1 cellular context compared by ENCODE assay signal in the genomic region with DNA sequence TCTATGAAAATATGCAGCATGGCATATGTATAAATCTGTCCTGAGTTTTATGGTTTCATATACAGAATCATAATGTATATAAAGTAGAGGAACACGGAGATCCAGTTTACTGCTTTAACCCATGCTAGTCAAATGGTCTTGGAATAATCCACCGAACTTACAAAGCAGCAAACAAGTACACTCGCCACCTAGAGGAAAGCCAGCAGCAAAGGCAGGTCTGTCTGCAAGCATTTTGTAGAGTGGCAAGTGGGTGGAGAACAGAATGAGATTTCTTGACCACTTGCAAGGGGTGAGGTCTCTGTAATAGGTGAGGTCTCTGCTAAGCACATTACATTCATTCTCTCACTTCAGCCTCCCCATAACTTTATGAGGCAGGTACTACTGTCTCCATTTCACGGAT.
TF ChIP-seq lines count a peak whose summit lies in the region.

No MANE protein-coding gene starts in this region.

TF ChIP-seq in HEK293T, 16 proteins besides CTCF, POLR2A, EP300 and RAD21 (continued from another document):
- TF ChIP-seq, protein P1, sequence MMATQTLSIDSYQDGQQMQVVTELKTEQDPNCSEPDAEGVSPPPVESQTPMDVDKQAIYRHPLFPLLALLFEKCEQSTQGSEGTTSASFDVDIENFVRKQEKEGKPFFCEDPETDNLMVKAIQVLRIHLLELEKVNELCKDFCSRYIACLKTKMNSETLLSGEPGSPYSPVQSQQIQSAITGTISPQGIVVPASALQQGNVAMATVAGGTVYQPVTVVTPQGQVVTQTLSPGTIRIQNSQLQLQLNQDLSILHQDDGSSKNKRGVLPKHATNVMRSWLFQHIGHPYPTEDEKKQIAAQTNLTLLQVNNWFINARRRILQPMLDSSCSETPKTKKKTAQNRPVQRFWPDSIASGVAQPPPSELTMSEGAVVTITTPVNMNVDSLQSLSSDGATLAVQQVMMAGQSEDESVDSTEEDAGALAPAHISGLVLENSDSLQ (IDR thresholded peaks at IDR 0.05), result no peak
- no peak for TF ChIP-seq CTBP1 (IDR thresholded peaks at IDR 0.05; ENCODE audit: borderline replicate concordance)
- TF ChIP-seq NFRKB (IDR thresholded peaks at IDR 0.05), result no peak
- TF ChIP-seq BHLHE40 (IDR thresholded peaks at IDR 0.05; ENCODE audit: borderline replicate concordance), result no peak
- no peak for TF ChIP-seq LEF1 (IDR thresholded peaks at IDR 0.05; ENCODE audit: borderline replicate concordance)
- TF ChIP-seq TARDBP (IDR thresholded peaks at IDR 0.05), result no peak
- no peak for TF ChIP-seq FOXK2 (IDR thresholded peaks at IDR 0.05)
- TF ChIP-seq ARNT (IDR thresholded peaks at IDR 0.05), result no peak
